In genomic region chrX:72238721-72239475, GRCh38 we compare ENCODE assay signal across 8 cellular contexts. TPM values are rescaled to one million over a fixed set of nuclear protein-coding genes. Genes with fewer than 3 reads are reported as not detected.
DNase-seq lines count a peak whose midpoint lies in the region; ATAC-seq and TF ChIP-seq lines count a peak whose summit lies in the region.

Gene ERCC6L (minus strand): TSS chrX:72239027. CDS start chrX:72238911, 116 bp downstream.

- TF ChIP-seq POLR2A in NB4 (IDR thresholded peaks at IDR 0.05; ENCODE audit: extremely low read depth, insufficient read length) (peak; percentile 95), transverse colon (IDR thresholded peaks at IDR 0.05) (peak; percentile 25)

- H3K79me1 ChIP-seq in trophoblast cell (ENCODE audit: low read length), result no peaks in the 10 kb centered on the region

- peaks cover 35% of the 10 kb centered on the region for H3K4me1 Mint-ChIP-seq in HFFc6 (ENCODE audit: low read depth)
- peaks cover 13% of the 10 kb centered on the region for H3K4me1 Mint-ChIP-seq in activated naive CD8-positive, alpha-beta T cell treated with anti-CD3 and anti-CD28 coated beads, Interleukin-2, amount 10 ng/mL, durations not matched to agents 7 days and 5 days

- H4K12ac ChIP-seq in trophoblast cell (ENCODE audit: low read depth, low read length), result peak within 1 kb of the TSS; percentile 87

- peak within 1 kb of the TSS; percentile 51 for H3K14ac ChIP-seq in trophoblast cell (ENCODE audit: low read length)

- DNase-seq in HFFc6 (peak; percentile 80), NB4 (ENCODE audit: low read depth) (peak; percentile 92), Right ventricle myocardium superior (peak; percentile 94), trophoblast cell (peak; percentile 85 to 91), transverse colon (peak; percentile 84)
- DNase-seq in activated naive CD8-positive, alpha-beta T cell treated with anti-CD3 and anti-CD28 coated beads, Interleukin-2, amount 10 ng/mL, durations not matched to agents 7 days and 5 days, result peak; percentile 87

- peak within 1 kb of the TSS; percentile 59 for H3K4me3 ChIP-seq in GM08714 (ENCODE audit: low read length)
- H3K4me3 ChIP-seq in NB4 (ENCODE audit: low read depth, low read length), result peak within 1 kb of the TSS; percentile 86
- peak within 1 kb of the TSS; percentile 77 for H3K4me3 ChIP-seq in SU-DHL-6 (ENCODE audit: insufficient read depth, low read length, poor library complexity, severe bottlenecking)
- peak within 1 kb of the TSS; percentile 69 for H3K4me3 ChIP-seq in trophoblast cell (ENCODE audit: low read depth, low read length)
- H3K4me3 ChIP-seq in transverse colon, result peak within 1 kb of the TSS in 2 of 4 donors; percentile 32 to 49

- H3K9me3 ChIP-seq in SU-DHL-6 (ENCODE audit: insufficient read depth, low read length), result no peaks in the 10 kb centered on the region
- H3K9me3 ChIP-seq in trophoblast cell (ENCODE audit: insufficient read depth, low read depth, low read length), result no peaks in the 10 kb centered on the region
- no peaks in the 10 kb centered on the region for H3K9me3 ChIP-seq in transverse colon

- H3K4me2 ChIP-seq in SU-DHL-6 (ENCODE audit: low read depth, low read length, poor library complexity, severe bottlenecking) (peak within 1 kb of the TSS; percentile 83), trophoblast cell (ENCODE audit: low read length) (peak within 1 kb of the TSS; percentile 62)

- peak within 1 kb of the TSS; percentile 85 for H2AFZ ChIP-seq in SU-DHL-6 (ENCODE audit: low read depth, low read length, severe bottlenecking)
- peak within 1 kb of the TSS; percentile 56 for H2AFZ ChIP-seq in trophoblast cell (ENCODE audit: insufficient read depth, low read length, poor library complexity)

- no peak within 1 kb of the TSS for H2BK120ac ChIP-seq in trophoblast cell (ENCODE audit: insufficient read depth, low read length, poor library complexity)

- peak; percentile 99 for ATAC-seq in activated naive CD8-positive, alpha-beta T cell treated with anti-CD3 and anti-CD28 coated beads, Interleukin-2, amount 10 ng/mL, durations not matched to agents 7 days and 5 days (ENCODE audit: low read depth)
- peak; percentile 100 for ATAC-seq in Right ventricle myocardium superior (ENCODE audit: poor library complexity)

- peak within 1 kb of the TSS; percentile 88 for H3K4me3 Mint-ChIP-seq in HFFc6
- peak within 1 kb of the TSS; percentile 87 for H3K4me3 Mint-ChIP-seq in activated naive CD8-positive, alpha-beta T cell treated with anti-CD3 and anti-CD28 coated beads, Interleukin-2, amount 10 ng/mL, durations not matched to agents 7 days and 5 days

- in situ Hi-C loops in transverse colon (cut with MboI; ENCODE audit: low pct_ligation_motif_present in 1 of 4, low pct_unique_long_range_greater_than_20kb in 1 of 4, low sequenced_read_pairs in 3 of 4), result no loop called here

- no peaks in the 10 kb centered on the region for H3F3A ChIP-seq in SU-DHL-6 (ENCODE audit: insufficient read depth)

- H4K8ac ChIP-seq in trophoblast cell (ENCODE audit: low read depth, low read length), result peak within 1 kb of the TSS; percentile 70

- H3K79me2 ChIP-seq in SU-DHL-6 (ENCODE audit: insufficient read depth, low read length) (peaks cover 38% of the 10 kb centered on the region), trophoblast cell (ENCODE audit: control insufficient read depth, insufficient read depth, low read length, poor library complexity) (no peaks in the 10 kb centered on the region)

- H3K9me2 ChIP-seq in SU-DHL-6 (replicated peaks; ENCODE audit: insufficient read depth, low read length), result no peaks in the 10 kb centered on the region

- peak within 1 kb of the TSS; percentile 82 for H3K18ac ChIP-seq in trophoblast cell (ENCODE audit: low read length)

- H3K9ac ChIP-seq in SU-DHL-6 (ENCODE audit: low read length), result peak within 1 kb of the TSS; percentile 77
- H3K9ac ChIP-seq in trophoblast cell (ENCODE audit: low read length), result no peak within 1 kb of the TSS

- peaks cover 4% of the 10 kb centered on the region for H3K36me3 Mint-ChIP-seq in HFFc6 (ENCODE audit: low read depth)
- peaks cover 9% of the 10 kb centered on the region for H3K36me3 Mint-ChIP-seq in activated naive CD8-positive, alpha-beta T cell treated with anti-CD3 and anti-CD28 coated beads, Interleukin-2, amount 10 ng/mL, durations not matched to agents 7 days and 5 days

- peak within 1 kb of the TSS; percentile 68 for H4K91ac ChIP-seq in trophoblast cell (ENCODE audit: low read depth, low read length)

- peak within 1 kb of the TSS; percentile 36 for H3K4ac ChIP-seq in trophoblast cell (ENCODE audit: low read depth, low read length)

- no peak within 1 kb of the TSS for H2BK12ac ChIP-seq in trophoblast cell (ENCODE audit: low read length)

- no peak within 1 kb of the TSS for H2BK5ac ChIP-seq in trophoblast cell (ENCODE audit: low read depth, low read length, poor library complexity)

- WGBS in trophoblast cell (ENCODE audit: extremely low coverage, insufficient coverage, insufficient read length), result no CpG with 5 or more reads among the region's 59 CpGs
- WGBS in transverse colon (ENCODE audit: low coverage in 1 of 2), 2 donors, result 67% methylated on average over 56 of the region's 59 CpGs; no CpG with 5 or more reads in 1 of the 2 donors

- peak within 1 kb of the TSS; percentile 75 for H3K27ac Mint-ChIP-seq in HFFc6
- H3K27ac Mint-ChIP-seq in activated naive CD8-positive, alpha-beta T cell treated with anti-CD3 and anti-CD28 coated beads, Interleukin-2, amount 10 ng/mL, durations not matched to agents 7 days and 5 days, result peak within 1 kb of the TSS; percentile 64

- intact Hi-C loops in Right ventricle myocardium superior (cut with DNase I), result no loop called here
- intact Hi-C loops in transverse colon (cut with DNase I; ENCODE audit: low total_unique reads), result no loop called here

- peaks cover 0 to 2% of the 10 kb centered on the region in 2 experiments for H3K4me1 ChIP-seq in trophoblast cell (ENCODE audit: control insufficient read depth in 1 of 2, insufficient read depth in 2 of 2, low read length in 2 of 2)
- peaks cover 0 to 6% (median 2%) of the 10 kb centered on the region in 4 donors for H3K4me1 ChIP-seq in transverse colon

- H3K27ac ChIP-seq in SU-DHL-6 (ENCODE audit: low read depth, low read length) (peak within 1 kb of the TSS; percentile 63), trophoblast cell (ENCODE audit: low read depth, low read length) (peak within 1 kb of the TSS; percentile 32), transverse colon (peak within 1 kb of the TSS; percentile 18 to 68 (median 42))

- TF ChIP-seq EP300 in transverse colon (IDR thresholded peaks at IDR 0.05; ENCODE audit: low read depth), result no peak

- peaks cover 3% of the 10 kb centered on the region for H3K27me3 Mint-ChIP-seq in HFFc6 (ENCODE audit: insufficient read depth)
- H3K27me3 Mint-ChIP-seq in activated naive CD8-positive, alpha-beta T cell treated with anti-CD3 and anti-CD28 coated beads, Interleukin-2, amount 10 ng/mL, durations not matched to agents 7 days and 5 days, result no peaks in the 10 kb centered on the region

- no peaks in the 10 kb centered on the region for H3K36me3 ChIP-seq in SU-DHL-6 (ENCODE audit: low read length)
- no peaks in the 10 kb centered on the region for H3K36me3 ChIP-seq in trophoblast cell (ENCODE audit: control insufficient read depth in 1 of 2, insufficient read depth in 2 of 2, low read length in 2 of 2)
- no peaks in the 10 kb centered on the region for H3K36me3 ChIP-seq in transverse colon

- no peaks in the 10 kb centered on the region for H4K20me1 ChIP-seq in SU-DHL-6 (ENCODE audit: low read depth, low read length)

- no peaks in the 10 kb centered on the region for H3K27me3 ChIP-seq in SU-DHL-6 (ENCODE audit: low read length)
- no peaks in the 10 kb centered on the region for H3K27me3 ChIP-seq in trophoblast cell (ENCODE audit: insufficient read depth, low read length)
- H3K27me3 ChIP-seq in transverse colon, result no peaks in the 10 kb centered on the region

- TF ChIP-seq CTCF in HFFc6 (IDR thresholded peaks at IDR 0.05) (no peak), NB4 (IDR thresholded peaks at IDR 0.05; ENCODE audit: low read depth, low read length) (no peak), SU-DHL-6 (IDR thresholded peaks at IDR 0.05; ENCODE audit: insufficient read depth, low read length, poor library complexity, severe bottlenecking) (no peak), transverse colon (IDR thresholded peaks at IDR 0.05) (no peak)

- POLR2A ChIA-PET in activated naive CD8-positive, alpha-beta T cell treated with anti-CD3 and anti-CD28 coated beads, Interleukin-2, amount 10 ng/mL, durations not matched to agents 7 days and 5 days (lab: Charles Lee), result interaction anchor here (0.7 to 1.5 kb wide), 6 partner anchors 30 to 333 kb away, joined by 3 to 16 read pairs (median 4); partner anchors contain the start of genes PIN4 and RPS4X

- H3K23ac ChIP-seq in trophoblast cell (ENCODE audit: low read length), result no peak within 1 kb of the TSS

- no peaks in the 10 kb centered on the region for H3K9me3 Mint-ChIP-seq in HFFc6
- H3K9me3 Mint-ChIP-seq in activated naive CD8-positive, alpha-beta T cell treated with anti-CD3 and anti-CD28 coated beads, Interleukin-2, amount 10 ng/mL, durations not matched to agents 7 days and 5 days, result no peaks in the 10 kb centered on the region

- no peak within 1 kb of the TSS for H2AK5ac ChIP-seq in trophoblast cell (ENCODE audit: low read length)

RNA-seq across cellular contexts. Expression of gene ERCC6L, which starts in this region (rescaled TPM):
- 1 to 10 TPM; 3.1 to 7.2 (median 6.6) TPM for total RNA-seq in HFFc6 (2021; fragmentation: NEBNext Ultra II Directional; extraction: Animal tissue kit (Norgen Biotek cat#: 25700))
- 1 to 10 TPM; 7.9 to 8.2 TPM for total RNA-seq in activated naive CD8-positive, alpha-beta T cell treated with anti-CD3 and anti-CD28 coated beads, Interleukin-2, amount 10 ng/mL, durations not matched to agents 7 days and 5 days
- 0.08 TPM for total RNA-seq in Right ventricle myocardium superior
- polyA plus RNA-seq in trophoblast cell (2013), result 4.0 and 4.2 TPM in 2 replicates
- total RNA-seq in transverse colon, result 1 to 10 TPM in 1 of 4 donors, under 1 TPM in 2, not detected in 1; 0.32 to 1.4 (median 0.41) TPM

Comparison
In these comparisons a context has a peak if more than half of its experiments do, and no peak if none do; other contexts are left out.
1. Peak in DNase-seq and ATAC-seq in Right ventricle myocardium superior; RNA of the gene not detected or under 1 TPM.